8 cellular contexts compared by ENCODE assay signal in genomic region chr19:52857378-52858191, GRCh38. TPM values are rescaled to one million over a fixed set of nuclear protein-coding genes. Genes with fewer than 3 reads are reported as not detected.
DNase-seq lines count a peak whose midpoint lies in the region; ATAC-seq, FAIRE-seq and TF ChIP-seq lines count a peak whose summit lies in the region.
"Not testable (repeated sequence)": the region's sequence is repeated elsewhere in the genome, so short reads cannot be mapped to it uniquely, and the experiment has no call there.

Gene ZNF468, minus strand, starts transcription at chr19:52857619. Its CDS starts 3,347 bp downstream, at chr19:52854272.

- peak within 1 kb of the TSS; percentile 78 to 90 (median 85) for H3K9ac ChIP-seq in BLaER1 treated with 17β-estradiol and CSF1 and Interleukin-3, amounts not matched to agents 10 nM and 100 nM
- H3K9ac ChIP-seq in duodenal mucosa (ENCODE audit: low read depth in 1 of 2, low read length in 2 of 2): peak within 1 kb of the TSS; percentile 64 to 73
- H3K9ac ChIP-seq in HepG2 (ENCODE audit: insufficient read depth, low read depth, low read length): peak within 1 kb of the TSS; percentile 75

- intact Hi-C loops in HepG2 (cut with micrococcal nuclease; ENCODE audit: unreplicated experiment): not testable (repeated sequence)

- H3K79me2 ChIP-seq in HepG2 (ENCODE audit: insufficient read depth, low read length): not testable (repeated sequence)

- peaks cover 18 to 28% (median 23%) of the 10 kb centered on the region in 11 experiments for H3K36me3 ChIP-seq in BLaER1 treated with 17β-estradiol and CSF1 and Interleukin-3, amounts not matched to agents 10 nM and 100 nM
- peaks cover 9 to 13% of the 10 kb centered on the region in 2 donors for H3K36me3 ChIP-seq in duodenal mucosa (ENCODE audit: control insufficient read depth in 1 of 2, insufficient read depth in 2 of 2, low read length in 2 of 2)
- not testable (repeated sequence) for H3K36me3 ChIP-seq in HepG2 (replicated peaks in 1 of 2; ENCODE audit: control insufficient read depth in 1 of 2, insufficient read depth in 2 of 2, low read length in 2 of 2)

- peak; percentile 98 for ATAC-seq in GM19324 (IDR thresholded peaks at IDR 0.05; ENCODE audit: low FRiP score, unreplicated experiment)
- peak; percentile 95 for ATAC-seq in HG03442 (IDR thresholded peaks at IDR 0.05; ENCODE audit: unreplicated experiment)
- ATAC-seq in HepG2: peak; percentile 99

- peak within 1 kb of the TSS; percentile 75 to 82 (median 78) for H3K4me3 ChIP-seq in BLaER1 treated with 17β-estradiol and CSF1 and Interleukin-3, amounts not matched to agents 10 nM and 100 nM
- H3K4me3 ChIP-seq in duodenal mucosa (ENCODE audit: low read depth in 1 of 2, low read length in 2 of 2) (peak within 1 kb of the TSS; percentile 89 to 92), HepG2 (replicated peaks in 1 of 3; ENCODE audit: insufficient read depth in 1 of 3, low read depth in 2 of 3, low read length in 3 of 3) (peak within 1 kb of the TSS; percentile 75 to 83 (median 80); a peak in 5 of 6 replicates)

- FAIRE-seq in HepG2 (lab: Jason Lieb, UNC): peak; percentile 80

- CTCF ChIA-PET in activated CD4-positive, alpha-beta memory T cell treated with anti-CD3 and anti-CD28 coated beads, Interleukin-2, amount 10 ng/mL, durations not matched to agents 7 days and 5 days (lab: Charles Lee); HepG2 (lab: Yijun Ruan, JAX; ENCODE audit: low intra/inter-chr PET ratio, low total read pairs): not testable (repeated sequence)

- not testable (repeated sequence) for H3K9me3 ChIP-seq in BLaER1 treated with 17β-estradiol and CSF1 and Interleukin-3, amounts not matched to agents 10 nM and 100 nM (replicated peaks in 1 of 11); duodenal mucosa (ENCODE audit: control insufficient read depth in 1 of 2, low read length in 2 of 2); HepG2 (ENCODE audit: low read length)

- peak within 1 kb of the TSS; percentile 68 to 88 (median 83) for H3K4me2 ChIP-seq in BLaER1 treated with 17β-estradiol and CSF1 and Interleukin-3, amounts not matched to agents 10 nM and 100 nM
- peak within 1 kb of the TSS; percentile 57 for H3K4me2 ChIP-seq in HepG2 (ENCODE audit: low read depth, low read length)

- peaks cover 28% of the 10 kb centered on the region for H3K4me1 Mint-ChIP-seq in activated CD4-positive, alpha-beta memory T cell treated with anti-CD3 and anti-CD28 coated beads, Interleukin-2, amount 10 ng/mL, durations not matched to agents 7 days and 5 days

- 18% methylated on average over 30 of the region's 43 CpGs for WGBS in HepG2 (ENCODE audit: low lambda C conversion rate)

- H3K4me3 Mint-ChIP-seq in activated CD4-positive, alpha-beta memory T cell treated with anti-CD3 and anti-CD28 coated beads, Interleukin-2, amount 10 ng/mL, durations not matched to agents 7 days and 5 days: peak within 1 kb of the TSS; percentile 93

- peak; percentile 54 to 78 for TF ChIP-seq POLR2A in HepG2 (IDR thresholded peaks at IDR 0.05; ENCODE audit: insufficient read depth in 1 of 2, low read depth in 2 of 2, low read length in 2 of 2)

- peaks cover 0 to 12% (median 4%) of the 10 kb centered on the region in 10 experiments; a peak in 11 of 20 replicates for H3K4me1 ChIP-seq in BLaER1 treated with 17β-estradiol and CSF1 and Interleukin-3, amounts not matched to agents 10 nM and 100 nM
- not testable (repeated sequence) for H3K4me1 ChIP-seq in duodenal mucosa (ENCODE audit: control insufficient read depth in 1 of 2, insufficient read depth in 2 of 2, low read length in 2 of 2); HepG2 (ENCODE audit: insufficient read depth, low read length)

- H4K20me1 ChIP-seq in BLaER1 treated with 17β-estradiol and CSF1 and Interleukin-3, amounts not matched to agents 10 nM and 100 nM; HepG2 (ENCODE audit: insufficient read depth, low read length): not testable (repeated sequence)

- H3K27me3 Mint-ChIP-seq in activated CD4-positive, alpha-beta memory T cell treated with anti-CD3 and anti-CD28 coated beads, Interleukin-2, amount 10 ng/mL, durations not matched to agents 7 days and 5 days: not testable (repeated sequence)

- peak within 1 kb of the TSS; percentile 63 to 86 (median 80); a peak in 21 of 22 replicates for H3K27ac ChIP-seq in BLaER1 treated with 17β-estradiol and CSF1 and Interleukin-3, amounts not matched to agents 10 nM and 100 nM
- H3K27ac ChIP-seq in duodenal mucosa (ENCODE audit: low read depth, low read length): not testable (repeated sequence)
- peak within 1 kb of the TSS; percentile 57 for H3K27ac ChIP-seq in HepG2 (ENCODE audit: extremely low read length, insufficient read depth, low read length)

- peaks cover 34% of the 10 kb centered on the region for H3K9me3 Mint-ChIP-seq in activated CD4-positive, alpha-beta memory T cell treated with anti-CD3 and anti-CD28 coated beads, Interleukin-2, amount 10 ng/mL, durations not matched to agents 7 days and 5 days

- H3K36me3 Mint-ChIP-seq in activated CD4-positive, alpha-beta memory T cell treated with anti-CD3 and anti-CD28 coated beads, Interleukin-2, amount 10 ng/mL, durations not matched to agents 7 days and 5 days (ENCODE audit: low read depth): peaks cover 50% of the 10 kb centered on the region

- TF ChIP-seq EP300 in HepG2 (IDR thresholded peaks at IDR 0.05; ENCODE audit: low read depth in 2 of 2, low read length in 2 of 2); HepG2 (CRISPR knock-in tag; IDR thresholded peaks at IDR 0.05; ENCODE audit: borderline replicate concordance): not testable (repeated sequence)

- not testable (repeated sequence) for H3K27me3 ChIP-seq in BLaER1 treated with 17β-estradiol and CSF1 and Interleukin-3, amounts not matched to agents 10 nM and 100 nM; duodenal mucosa (ENCODE audit: control insufficient read depth in 1 of 2, insufficient read depth in 2 of 2, low read length in 2 of 2); HepG2 (ENCODE audit: control insufficient read depth in 1 of 2, insufficient read depth in 2 of 2, low read length in 2 of 2)

- DNase-seq in NCI-H748 treated with DMSO at 0.1 percent for 48 hours (lab: John Stamatoyannopoulos, UW) (peak; percentile 72), HepG2 (ENCODE audit: low spot score) (peak; percentile 42)
- peak; percentile 78 for DNase-seq in activated CD4-positive, alpha-beta memory T cell treated with anti-CD3 and anti-CD28 coated beads, Interleukin-2, amount 10 ng/mL, durations not matched to agents 7 days and 5 days
- peak; percentile 72 to 75 for DNase-seq in stimulated activated CD4-positive, alpha-beta T cell treated with anti-CD3 and anti-CD28 coated beads, Interleukin-2, amount 100 ng/mL, for 24 hours

- peak within 1 kb of the TSS; percentile 31 for H2AFZ ChIP-seq in HepG2 (ENCODE audit: low read length)

- H3K27ac Mint-ChIP-seq in activated CD4-positive, alpha-beta memory T cell treated with anti-CD3 and anti-CD28 coated beads, Interleukin-2, amount 10 ng/mL, durations not matched to agents 7 days and 5 days: peak within 1 kb of the TSS; percentile 82

- POLR2A ChIA-PET in activated CD4-positive, alpha-beta memory T cell treated with anti-CD3 and anti-CD28 coated beads, Interleukin-2, amount 10 ng/mL, durations not matched to agents 7 days and 5 days (lab: Charles Lee): interaction anchor here (1.0 kb wide), 1 partner anchor 104 kb away, joined by 4 read pairs; no protein-coding TSS in a partner anchor
- POLR2A ChIA-PET in HepG2 (lab: Yijun Ruan, JAX): not testable (repeated sequence)

- TF ChIP-seq RAD21 in HepG2 (CRISPR knock-in tag; IDR thresholded peaks at IDR 0.05): not testable (repeated sequence)

- in situ Hi-C loops in HepG2 (cut with HindIII; ENCODE audit: extremely low pct_ligation_motif_present, low pct_unique_long_range_greater_than_20kb): not testable (repeated sequence)

- BruUV-seq in HepG2 (replicated peaks; lab: Mats Ljungman, UMichigan): not testable (repeated sequence)

- TF ChIP-seq CTCF in HepG2 (CRISPR knock-in tag; IDR thresholded peaks at IDR 0.05): peak; percentile 6; the same call in 1 of the 2 replicates

TF ChIP-seq in HepG2, 621 proteins besides CTCF, POLR2A, EP300 and RAD21 (continues in another document):
- TF ChIP-seq SP5 (CRISPR knock-in tag; IDR thresholded peaks at IDR 0.05; ENCODE audit: borderline replicate concordance, low read depth) (peak; percentile 87), ERF (CRISPR knock-in tag; IDR thresholded peaks at IDR 0.05) (0 out of 2 replicates have a peak, but pooled peaks have one; percentile 27), HNF4G (IDR thresholded peaks at IDR 0.05; ENCODE audit: borderline replicate concordance, low read depth, low read length) (peak; percentile 41; the same call in 1 of the 2 replicates), HNF4G (CRISPR knock-in tag; IDR thresholded peaks at IDR 0.05; ENCODE audit: borderline replicate concordance, low read depth) (peak; percentile 47; the same call in 1 of the 2 replicates)

RNA-seq across cellular contexts. Expression of gene ZNF468, which starts in this region (rescaled TPM):
- 10 to 100 TPM; 16.0 to 16.4 TPM for total RNA-seq in activated CD4-positive, alpha-beta memory T cell treated with anti-CD3 and anti-CD28 coated beads, Interleukin-2, amount 10 ng/mL, durations not matched to agents 7 days and 5 days
- 19.7 and 31.0 TPM in 2 replicates for total RNA-seq in HepG2 (2016; rRNA removed; fragmentation: Illumina TruSeq; extraction: Trizol)
- total RNA-seq in HepG2 (2016; cell fraction: cytosol; rRNA removed; fragmentation: Illumina TruSeq; extraction: Trizol; ENCODE audit: low read depth): 1.5 and 2.6 TPM in 2 replicates
- 20.6 and 28.1 TPM in 2 replicates for total RNA-seq in HepG2 (2016; cell fraction: insoluble cytoplasmic fraction; rRNA removed; fragmentation: Illumina TruSeq; extraction: Trizol)
- 6.6 and 8.6 TPM in 2 replicates for total RNA-seq in HepG2 (2016; cell fraction: membrane; rRNA removed; fragmentation: Illumina TruSeq; extraction: Trizol)
- 11.5 and 12.6 TPM in 2 replicates for total RNA-seq in HepG2 (2016; cell fraction: nucleus; rRNA removed; fragmentation: Illumina TruSeq; extraction: Trizol)
- polyA plus RNA-seq in HepG2 (2011; rRNA removed): 8.0 and 9.4 TPM in 2 replicates
- polyA plus RNA-seq in HepG2 (2011; cell fraction: cytosol; rRNA removed): 5.2 and 9.3 TPM in 2 replicates
- 3.8 and 5.4 TPM in 2 replicates for polyA plus RNA-seq in HepG2 (2011; cell fraction: nucleus; rRNA removed)
- 5.8 and 7.4 TPM in 2 replicates for polyA plus RNA-seq in HepG2 (2012)
- polyA plus RNA-seq in HepG2 (2016; cell fraction: cytosol; fragmentation: Illumina TruSeq; extraction: Trizol; ENCODE audit: low read depth): 0.75 and 0.91 TPM in 2 replicates
- 16.4 and 17.4 TPM in 2 replicates for polyA plus RNA-seq in HepG2 (2016; cell fraction: insoluble cytoplasmic fraction; fragmentation: Illumina TruSeq; extraction: Trizol; ENCODE audit: low read depth)
- polyA plus RNA-seq in HepG2 (2016; cell fraction: membrane; fragmentation: Illumina TruSeq; extraction: Trizol; ENCODE audit: low read depth): 2.8 and 2.9 TPM in 2 replicates
- 9.8 and 10.1 TPM in 2 replicates for polyA plus RNA-seq in HepG2 (2016; cell fraction: nucleus; fragmentation: Illumina TruSeq; extraction: Trizol; ENCODE audit: insufficient read depth, low read depth)
- 22.2 and 24.2 TPM in 2 replicates for polyA minus RNA-seq in HepG2 (2011; rRNA and poly(A)+ RNA removed; ENCODE audit: low replicate concordance)
- 8.2 and 9.0 TPM in 2 replicates for polyA minus RNA-seq in HepG2 (2011; cell fraction: cytosol; rRNA and poly(A)+ RNA removed)
- 14.0 and 19.3 TPM in 2 replicates for polyA minus RNA-seq in HepG2 (2011; cell fraction: nucleus; rRNA and poly(A)+ RNA removed)
